6 cellular contexts compared by ENCODE assay signal in genomic region chr22:37806409-37807338, GRCh38. TPM values are rescaled to one million over a fixed set of nuclear protein-coding genes. Genes with fewer than 3 reads are reported as not detected.
DNase-seq lines count a peak whose midpoint lies in the region; FAIRE-seq and TF ChIP-seq lines count a peak whose summit lies in the region.

No MANE protein-coding gene starts in this region.

- no peaks in the 10 kb centered on the region for H3K9me3 ChIP-seq in SJCRH30 (replicated peaks)

- no peaks in the 10 kb centered on the region for H3K36me3 ChIP-seq in SJCRH30

- no peaks in the 10 kb centered on the region for H3K9me3 Mint-ChIP-seq in type B pancreatic cell

- H3K27me3 Mint-ChIP-seq in type B pancreatic cell = no peaks in the 10 kb centered on the region

- H3K36me3 Mint-ChIP-seq in type B pancreatic cell = no peaks in the 10 kb centered on the region

- H3K4me1 Mint-ChIP-seq in type B pancreatic cell (ENCODE audit: unreplicated experiment) = peaks cover 29% of the 10 kb centered on the region

- no peak for TF ChIP-seq POLR2A in GM12892 (IDR thresholded peaks at IDR 0.05; ENCODE audit: low read depth, low read length)

- DNase-seq in EH (ENCODE audit: low read depth) (peak; percentile 64), SJCRH30 (peak in 1 of 2 experiments; percentile 34), hepatic stellate cell (ENCODE audit: low spot score) (peak; percentile 60), type B pancreatic cell (ENCODE audit: extremely low spot score, unreplicated experiment) (no peak), GM12892 (ENCODE audit: insufficient read length) (no peak), epidermal melanocyte (ENCODE audit: insufficient read length, low spot score) (no peak)

- no peak overlapping the region for H3K27ac ChIP-seq in SJCRH30

- H3K4me3 ChIP-seq in SJCRH30 = peak overlapping the region; percentile 69

- H3K27me3 ChIP-seq in SJCRH30 = no peaks in the 10 kb centered on the region

- H3K27ac Mint-ChIP-seq in type B pancreatic cell = peak overlapping the region; percentile 76

- TF ChIP-seq CTCF in type B pancreatic cell (conservative IDR thresholded peaks at IDR 0.05) = no peak

- peaks cover 16% of the 10 kb centered on the region for H3K4me1 ChIP-seq in SJCRH30

- no peak for FAIRE-seq in GM12892 (lab: Jason Lieb, UNC)

- peak overlapping the region; percentile 88 for H3K4me3 Mint-ChIP-seq in type B pancreatic cell

RNA-seq across cellular contexts. Expression of gene GCAT, which starts 1.1 kb away (rescaled TPM):
- total RNA-seq in SJCRH30 (2014; rRNA removed; shearing (Covaris generic)) = 14.2 and 15.0 TPM in 2 replicates
- total RNA-seq in type B pancreatic cell (ENCODE audit: low replicate concordance) = 22.3 and 27.4 TPM in 2 replicates
- polyA plus RNA-seq in GM12892 (2012; ENCODE audit: missing spikeins) = 10.9 TPM

RNA-seq across cellular contexts. Expression of gene GALR3, which starts 16.5 kb away (rescaled TPM):
- not detected in 2 replicates for total RNA-seq in SJCRH30 (2014; rRNA removed; shearing (Covaris generic))
- total RNA-seq in type B pancreatic cell (ENCODE audit: low replicate concordance) = 0.34 TPM in 1 of 2 replicates, not detected in the other
- not detected for polyA plus RNA-seq in GM12892 (2012; ENCODE audit: missing spikeins)

RNA-seq across cellular contexts. Expression of gene ANKRD54, which starts 37.5 kb away (rescaled TPM):
- total RNA-seq in SJCRH30 (2014; rRNA removed; shearing (Covaris generic)) = 17.1 and 18.2 TPM in 2 replicates
- 24.2 and 29.4 TPM in 2 replicates for total RNA-seq in type B pancreatic cell (ENCODE audit: low replicate concordance)
- polyA plus RNA-seq in GM12892 (2012; ENCODE audit: missing spikeins) = 8.7 TPM

RNA-seq across cellular contexts. Expression of gene EIF3L, which starts 42.5 kb away (rescaled TPM):
- total RNA-seq in SJCRH30 (2014; rRNA removed; shearing (Covaris generic)) = 647 and 707 TPM in 2 replicates
- 578 and 740 TPM in 2 replicates for total RNA-seq in type B pancreatic cell (ENCODE audit: low replicate concordance)
- 599 TPM for polyA plus RNA-seq in GM12892 (2012; ENCODE audit: missing spikeins)

Comparison
In these comparisons a context has a peak if more than half of its experiments do, and no peak if none do; other contexts are left out.
1. DNase-seq: peak in EH (single experiment) and hepatic stellate cell (single experiment); none in type B pancreatic cell (single experiment), GM12892 (single experiment) and epidermal melanocyte (single experiment).